In the genomic region with DNA sequence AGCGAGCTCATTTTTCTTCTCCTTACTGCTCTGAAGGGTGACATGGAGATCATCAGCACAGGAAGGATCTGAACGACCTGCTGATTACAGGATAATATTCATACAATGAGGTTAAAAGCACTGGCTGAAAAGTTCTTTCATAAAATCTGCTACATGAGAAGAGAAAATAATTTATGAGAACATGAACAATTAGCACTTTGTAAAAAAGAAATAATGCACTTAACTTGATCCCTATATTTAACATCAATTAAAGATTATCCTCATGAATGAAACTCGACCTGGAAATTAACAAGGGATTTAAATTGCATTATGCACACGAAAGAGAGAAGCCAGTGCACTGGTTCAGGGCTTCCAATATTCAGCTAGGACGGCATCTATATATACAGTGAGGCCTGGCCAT, we compare ENCODE assay signal across 1 cellular context.
TF ChIP-seq lines count a peak whose summit lies in the region.

No MANE protein-coding gene starts in this region.

TF ChIP-seq in HEK293, 187 proteins besides CTCF, POLR2A, EP300 and RAD21 (continued from another document):
- TF ChIP-seq PRDM6 (tag by site-specific recombination; IDR thresholded peaks at IDR 0.05) (peak; percentile 73), ZEB2 (tag by site-specific recombination; IDR thresholded peaks at IDR 0.05) (no peak), REPIN1 (tag by site-specific recombination; IDR thresholded peaks at IDR 0.05; ENCODE audit: low read depth) (no peak), ZNF292 (tag by site-specific recombination; IDR thresholded peaks at IDR 0.05; ENCODE audit: borderline replicate concordance, low read depth) (no peak), KLF7 (tag by site-specific recombination; IDR thresholded peaks at IDR 0.05; ENCODE audit: borderline replicate concordance) (no peak), ZNF747 (tag by site-specific recombination; IDR thresholded peaks at IDR 0.05) (no peak), ZNF398 (tag by site-specific recombination; IDR thresholded peaks at IDR 0.05) (no peak), SP7 (tag by site-specific recombination; IDR thresholded peaks at IDR 0.05) (peak; percentile 65), SP3 (tag by site-specific recombination; IDR thresholded peaks at IDR 0.05) (no peak), FEZF1 (tag by site-specific recombination; IDR thresholded peaks at IDR 0.05) (peak; percentile 8; the same call in 1 of the 2 replicates), ZNF2 (tag by site-specific recombination; IDR thresholded peaks at IDR 0.05) (0 out of 2 replicates have a peak, but pooled peaks have one; percentile 13), ZNF280D (tag by site-specific recombination; IDR thresholded peaks at IDR 0.05) (no peak), ZNF585B (tag by site-specific recombination; IDR thresholded peaks at IDR 0.05) (no peak), KLF16 (tag by site-specific recombination; IDR thresholded peaks at IDR 0.05) (no peak), ZNF211 (tag by site-specific recombination; IDR thresholded peaks at IDR 0.05; ENCODE audit: low read depth) (no peak), ZNF501 (tag by site-specific recombination; IDR thresholded peaks at IDR 0.05) (no peak), EGR2 (tag by site-specific recombination; IDR thresholded peaks at IDR 0.05; ENCODE audit: low read depth) (no peak), ZNF394 (tag by site-specific recombination; IDR thresholded peaks at IDR 0.05; ENCODE audit: borderline replicate concordance) (no peak), ZFP37 (tag by site-specific recombination; IDR thresholded peaks at IDR 0.05) (no peak), INSM2 (tag by site-specific recombination; IDR thresholded peaks at IDR 0.05) (peak; percentile 14; the same call in 1 of the 2 replicates), ZNF133 (tag by site-specific recombination; IDR thresholded peaks at IDR 0.05) (no peak), ZNF514 (tag by site-specific recombination; IDR thresholded peaks at IDR 0.05) (no peak), ZNF677 (tag by site-specific recombination; IDR thresholded peaks at IDR 0.05) (no peak), ZNF311 (tag by site-specific recombination; IDR thresholded peaks at IDR 0.05; ENCODE audit: borderline replicate concordance) (no peak), ZNF561 (tag by site-specific recombination; IDR thresholded peaks at IDR 0.05; ENCODE audit: borderline replicate concordance) (no peak), ZFP41 (tag by site-specific recombination; IDR thresholded peaks at IDR 0.05; ENCODE audit: borderline replicate concordance) (no peak), ZNF791 (tag by site-specific recombination; IDR thresholded peaks at IDR 0.05) (no peak), ZNF169 (tag by site-specific recombination; IDR thresholded peaks at IDR 0.05) (no peak), ZNF658 (tag by site-specific recombination; IDR thresholded peaks at IDR 0.05) (no peak), ZNF24 (tag by site-specific recombination; IDR thresholded peaks at IDR 0.05) (no peak), ZSCAN18 (tag by site-specific recombination; IDR thresholded peaks at IDR 0.05) (no peak), ZBTB7A (tag by site-specific recombination; IDR thresholded peaks at IDR 0.05; ENCODE audit: low read depth) (no peak), ZNF785 (tag by site-specific recombination; IDR thresholded peaks at IDR 0.05) (no peak), SALL2 (tag by site-specific recombination; IDR thresholded peaks at IDR 0.05; ENCODE audit: borderline replicate concordance) (no peak)
- TF ChIP-seq, protein P1, sequence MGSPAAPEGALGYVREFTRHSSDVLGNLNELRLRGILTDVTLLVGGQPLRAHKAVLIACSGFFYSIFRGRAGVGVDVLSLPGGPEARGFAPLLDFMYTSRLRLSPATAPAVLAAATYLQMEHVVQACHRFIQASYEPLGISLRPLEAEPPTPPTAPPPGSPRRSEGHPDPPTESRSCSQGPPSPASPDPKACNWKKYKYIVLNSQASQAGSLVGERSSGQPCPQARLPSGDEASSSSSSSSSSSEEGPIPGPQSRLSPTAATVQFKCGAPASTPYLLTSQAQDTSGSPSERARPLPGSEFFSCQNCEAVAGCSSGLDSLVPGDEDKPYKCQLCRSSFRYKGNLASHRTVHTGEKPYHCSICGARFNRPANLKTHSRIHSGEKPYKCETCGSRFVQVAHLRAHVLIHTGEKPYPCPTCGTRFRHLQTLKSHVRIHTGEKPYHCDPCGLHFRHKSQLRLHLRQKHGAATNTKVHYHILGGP (tag by site-specific recombination; IDR thresholded peaks at IDR 0.05): no peak
- TF ChIP-seq, protein P2, sequence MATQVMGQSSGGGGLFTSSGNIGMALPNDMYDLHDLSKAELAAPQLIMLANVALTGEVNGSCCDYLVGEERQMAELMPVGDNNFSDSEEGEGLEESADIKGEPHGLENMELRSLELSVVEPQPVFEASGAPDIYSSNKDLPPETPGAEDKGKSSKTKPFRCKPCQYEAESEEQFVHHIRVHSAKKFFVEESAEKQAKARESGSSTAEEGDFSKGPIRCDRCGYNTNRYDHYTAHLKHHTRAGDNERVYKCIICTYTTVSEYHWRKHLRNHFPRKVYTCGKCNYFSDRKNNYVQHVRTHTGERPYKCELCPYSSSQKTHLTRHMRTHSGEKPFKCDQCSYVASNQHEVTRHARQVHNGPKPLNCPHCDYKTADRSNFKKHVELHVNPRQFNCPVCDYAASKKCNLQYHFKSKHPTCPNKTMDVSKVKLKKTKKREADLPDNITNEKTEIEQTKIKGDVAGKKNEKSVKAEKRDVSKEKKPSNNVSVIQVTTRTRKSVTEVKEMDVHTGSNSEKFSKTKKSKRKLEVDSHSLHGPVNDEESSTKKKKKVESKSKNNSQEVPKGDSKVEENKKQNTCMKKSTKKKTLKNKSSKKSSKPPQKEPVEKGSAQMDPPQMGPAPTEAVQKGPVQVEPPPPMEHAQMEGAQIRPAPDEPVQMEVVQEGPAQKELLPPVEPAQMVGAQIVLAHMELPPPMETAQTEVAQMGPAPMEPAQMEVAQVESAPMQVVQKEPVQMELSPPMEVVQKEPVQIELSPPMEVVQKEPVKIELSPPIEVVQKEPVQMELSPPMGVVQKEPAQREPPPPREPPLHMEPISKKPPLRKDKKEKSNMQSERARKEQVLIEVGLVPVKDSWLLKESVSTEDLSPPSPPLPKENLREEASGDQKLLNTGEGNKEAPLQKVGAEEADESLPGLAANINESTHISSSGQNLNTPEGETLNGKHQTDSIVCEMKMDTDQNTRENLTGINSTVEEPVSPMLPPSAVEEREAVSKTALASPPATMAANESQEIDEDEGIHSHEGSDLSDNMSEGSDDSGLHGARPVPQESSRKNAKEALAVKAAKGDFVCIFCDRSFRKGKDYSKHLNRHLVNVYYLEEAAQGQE (tag by site-specific recombination; IDR thresholded peaks at IDR 0.05): no peak
